Comparison of ENCODE assay signal across 23 cellular contexts in genomic region chr5:143290115-143290514, GRCh38.
DNase-seq lines count a peak whose midpoint lies in the region; ATAC-seq, FAIRE-seq and TF ChIP-seq lines count a peak whose summit lies in the region.
"Had no signal": no experiment of that assay in that cellular context is flagged by ENCODE, and none has a peak within 500 bp of the region (broad histone marks: within the 10 kb centered on the region; RNA-seq: fewer than 3 reads in every experiment).

No MANE protein-coding gene starts in this region.

- no peaks in the 10 kb centered on the region for H3K9me3 ChIP-seq in tibial artery
- H3K9me3 ChIP-seq: Caco-2 had no signal

- TF ChIP-seq CTCF in HFFc6 (IDR thresholded peaks at IDR 0.05) (no peak), tibial artery (IDR thresholded peaks at IDR 0.05) (no peak), MCF 10A (IDR thresholded peaks at IDR 0.05; ENCODE audit: unreplicated experiment) (no peak)

- H3K36me3 ChIP-seq in tibial artery: peaks cover 8 to 44% (median 25%) of the 10 kb centered on the region in 3 donors

- no peak for TF ChIP-seq POLR2A in GM12892 (IDR thresholded peaks at IDR 0.05; ENCODE audit: low read depth, low read length)

- H3K4me1 ChIP-seq in tibial artery: no peaks in the 10 kb centered on the region
- H3K4me1 ChIP-seq: Caco-2 had no signal

- ATAC-seq in left lobe of liver: peak; percentile 88
- ATAC-seq: GM23338 had no signal

- CTCF ChIA-PET in MCF 10A (lab: Yijun Ruan, JAX): interaction anchor here (0.7 kb wide), 1 partner anchor 218 kb away, joined by 3 read pairs; no protein-coding TSS in a partner anchor

- BruUV-seq in MCF 10A (replicated peaks; lab: Mats Ljungman, UMichigan): no TSS peak

- no peak overlapping the region for H3K4me3 ChIP-seq in tibial artery
- H3K4me3 ChIP-seq: GM23338 had no signal

- H3K27me3 ChIP-seq in tibial artery: no peaks in the 10 kb centered on the region

- H3K9me3 Mint-ChIP-seq in HFFc6 (no peaks in the 10 kb centered on the region), MCF 10A (ENCODE audit: unreplicated experiment) (no peaks in the 10 kb centered on the region)
- H3K9me3 Mint-ChIP-seq: CD4-positive, alpha-beta T cell; GM23338 had no signal

- no peak overlapping the region for H3K4me3 Mint-ChIP-seq in HFFc6
- H3K4me3 Mint-ChIP-seq in MCF 10A (ENCODE audit: unreplicated experiment): no peak overlapping the region
- H3K4me3 Mint-ChIP-seq: CD4-positive, alpha-beta T cell; GM23338; IgD-negative memory B cell had no signal

- DNase-seq in GM12892 (ENCODE audit: insufficient read length): no peak
- peak; percentile 6 for DNase-seq in HFFc6
- DNase-seq in NCI-H69 (lab: John Stamatoyannopoulos, UW): peak; percentile 10
- DNase-seq in left lobe of liver (ENCODE audit: low spot score): peak; percentile 49
- no peak for DNase-seq in ecto neural progenitor cell (ENCODE audit: low spot score)
- DNase-seq in RCC 7860 (ENCODE audit: low spot score): no peak
- no peak for DNase-seq in tibial artery
- DNase-seq in MCF 10A (ENCODE audit: unreplicated experiment): no peak
- DNase-seq: ACHN; Caco-2; CD4-positive, alpha-beta T cell; DND-41; EL; HCEC 1CT; KG1 had no signal

- H3K36me3 Mint-ChIP-seq in HFFc6 (ENCODE audit: low read depth): peaks cover 52% of the 10 kb centered on the region
- H3K36me3 Mint-ChIP-seq in MCF 10A (ENCODE audit: insufficient read depth, unreplicated experiment): peaks cover 73% of the 10 kb centered on the region

- H3K27me3 Mint-ChIP-seq in HFFc6 (ENCODE audit: insufficient read depth): no peaks in the 10 kb centered on the region; the same call in none of the 2 replicates
- no peaks in the 10 kb centered on the region for H3K27me3 Mint-ChIP-seq in MCF 10A (ENCODE audit: insufficient read depth, unreplicated experiment)
- H3K27me3 Mint-ChIP-seq: CD4-positive, alpha-beta T cell; IgD-negative memory B cell had no signal

- FAIRE-seq in GM12892 (lab: Jason Lieb, UNC) (peak; percentile 21), RCC 7860 (lab: Jason Lieb, UNC) (no peak)
- FAIRE-seq: D721Med, GM12891, GM18507, H54, HTR-8/SVneo had no signal

- H3K27ac ChIP-seq in tibial artery: no peak overlapping the region
- H3K27ac ChIP-seq: C4-2B had no signal

- POLR2A ChIA-PET in MCF 10A (lab: Yijun Ruan, JAX): interaction anchor here (0.6 to 2.0 kb wide), 7 partner anchors 10 to 297 kb away, joined by 3 to 7 read pairs (median 3); no protein-coding TSS in a partner anchor

- intact Hi-C loops in tibial artery (cut with DNase I; ENCODE audit: low total_unique reads) (no loop called here), MCF 10A (cut with micrococcal nuclease) (no loop called here)

- H3K27ac Mint-ChIP-seq in HFFc6 (no peak overlapping the region), MCF 10A (ENCODE audit: low read depth, unreplicated experiment) (no peak overlapping the region)
- H3K27ac Mint-ChIP-seq: CD4-positive, alpha-beta T cell; GM23338 had no signal

- peaks cover 6% of the 10 kb centered on the region; the same call in 1 of the 2 replicates for H3K4me1 Mint-ChIP-seq in HFFc6 (ENCODE audit: low read depth)
- H3K4me1 Mint-ChIP-seq in MCF 10A (ENCODE audit: insufficient read depth, unreplicated experiment): no peaks in the 10 kb centered on the region
- H3K4me1 Mint-ChIP-seq: GM23338 had no signal

Comparison
In these comparisons a context has a peak if more than half of its experiments do, and no peak if none do; other contexts are left out.
1. DNase-seq: peak in HFFc6 (single experiment), NCI-H69 (single experiment) and left lobe of liver (single experiment); none in GM12892 (single experiment), ecto neural progenitor cell (single experiment), RCC 7860 (single experiment), tibial artery (0 of 2) and MCF 10A (single experiment).